1 cellular context compared by ENCODE assay signal in the genomic region with DNA sequence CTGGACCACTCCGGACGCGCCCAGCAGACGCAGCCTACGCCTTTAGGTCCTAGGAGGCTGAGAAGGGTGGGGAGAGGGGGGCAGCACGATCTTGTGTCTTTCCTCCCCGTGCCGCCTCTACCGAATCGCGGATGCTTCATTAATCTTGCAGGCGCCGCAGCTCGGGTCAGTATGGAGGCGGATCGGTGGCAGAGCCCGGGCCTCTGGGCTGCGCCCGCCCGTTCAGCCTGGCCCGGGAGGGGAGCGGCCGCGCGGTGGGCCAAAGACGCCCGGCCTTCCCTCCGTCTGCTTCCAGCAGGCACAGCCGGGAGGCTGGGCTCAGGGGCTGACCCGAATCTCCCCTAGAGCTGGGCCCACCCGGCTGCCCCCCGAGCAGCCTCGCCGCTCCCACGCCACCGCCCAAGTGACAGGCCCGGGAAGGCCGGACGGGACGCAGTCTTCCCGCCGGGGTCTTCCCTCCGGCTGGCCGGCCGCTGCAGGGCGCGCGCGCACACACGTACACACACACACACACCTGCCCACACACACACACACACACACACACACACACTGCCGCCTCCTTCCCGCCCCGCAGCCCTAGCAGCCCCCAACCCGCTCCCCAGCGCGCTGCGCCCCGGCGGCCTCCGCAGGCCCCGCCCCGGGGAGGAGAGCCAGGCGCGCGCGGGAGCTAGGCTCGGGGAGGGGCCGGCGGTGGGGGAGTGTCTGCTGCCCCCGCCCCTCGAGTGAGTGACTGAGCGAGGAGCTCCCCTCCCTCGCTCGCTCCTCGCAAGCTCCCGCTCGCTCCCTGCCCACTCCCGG.
TF ChIP-seq lines count a peak whose summit lies in the region.

A gene with protein sequence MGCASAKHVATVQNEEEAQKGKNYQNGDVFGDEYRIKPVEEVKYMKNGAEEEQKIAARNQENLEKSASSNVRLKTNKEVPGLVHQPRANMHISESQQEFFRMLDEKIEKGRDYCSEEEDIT (plus strand): TSS at position 759 of the 798 bp plus-strand sequence. CDS start 90,481 bp downstream, outside the sequence.

TF ChIP-seq in SK-N-SH, 30 proteins besides CTCF, POLR2A, EP300 and RAD21 (continued from another document):
- TF ChIP-seq, protein P1, sequence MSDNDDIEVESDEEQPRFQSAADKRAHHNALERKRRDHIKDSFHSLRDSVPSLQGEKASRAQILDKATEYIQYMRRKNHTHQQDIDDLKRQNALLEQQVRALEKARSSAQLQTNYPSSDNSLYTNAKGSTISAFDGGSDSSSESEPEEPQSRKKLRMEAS (IDR thresholded peaks at IDR 0.05; ENCODE audit: low read depth), result 0 out of 2 replicates have a peak, but pooled peaks have one; percentile 18
- TF ChIP-seq NFIC (IDR thresholded peaks at IDR 0.05; ENCODE audit: borderline replicate concordance), result no peak
- peak; percentile 2; the same call in 1 of the 2 replicates for TF ChIP-seq SMC3 (IDR thresholded peaks at IDR 0.05; ENCODE audit: low read depth, low read length)
